8 cellular contexts compared by ENCODE assay signal in the genomic region with DNA sequence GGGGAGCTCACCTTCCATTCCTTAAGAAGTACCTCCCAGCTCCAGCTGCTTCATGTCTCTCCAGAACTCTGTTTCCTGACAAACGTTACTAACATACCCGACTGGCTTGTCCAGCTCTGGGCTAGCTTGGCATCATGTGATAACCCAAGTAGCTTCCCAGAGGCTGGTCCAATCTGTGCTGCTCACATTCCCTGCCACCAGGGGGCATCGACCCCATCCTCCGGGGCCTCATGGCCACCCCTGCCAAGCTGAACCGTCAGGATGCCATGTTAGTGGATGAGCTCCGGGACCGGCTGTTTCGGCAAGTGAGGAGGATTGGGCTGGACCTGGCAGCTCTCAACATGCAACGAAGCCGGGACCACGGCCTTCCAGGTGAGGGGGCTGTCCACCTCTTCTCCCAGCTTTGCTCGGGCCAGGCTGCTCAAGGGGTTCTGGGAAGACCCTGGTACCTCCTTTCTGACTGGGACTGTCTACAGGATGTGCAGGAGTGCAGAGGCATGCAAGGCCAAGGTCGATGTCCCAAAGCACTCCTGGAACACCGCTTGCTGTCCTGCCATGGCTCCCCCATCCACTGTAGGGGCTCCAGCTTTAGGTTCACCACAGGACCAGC. TPM values are rescaled to one million over a fixed set of nuclear protein-coding genes. Genes with fewer than 3 reads are reported as not detected.
DNase-seq lines count a peak whose midpoint lies in the region; ATAC-seq, FAIRE-seq and TF ChIP-seq lines count a peak whose summit lies in the region.

No MANE protein-coding gene starts in this region.

- no peak overlapping the region for H3K27ac ChIP-seq in RWPE2 (ENCODE audit: poor library complexity, severe bottlenecking)
- H3K27ac ChIP-seq in hepatocyte: no peak overlapping the region

- H4K20me1 ChIP-seq in hepatocyte (ENCODE audit: insufficient read depth, poor library complexity, severe bottlenecking): no peaks in the 10 kb centered on the region

- 57% methylated on average over 14 of the region's 14 CpGs for WGBS in hepatocyte (ENCODE audit: low lambda C conversion rate, missing lambda C conversion rate)

- H3K79me2 ChIP-seq in hepatocyte: no peaks in the 10 kb centered on the region

- H3K4me2 ChIP-seq in hepatocyte: no peak overlapping the region

- no peak overlapping the region for H3K4me3 ChIP-seq in RWPE2 (ENCODE audit: severe bottlenecking)
- no peak overlapping the region for H3K4me3 ChIP-seq in hepatocyte

- FAIRE-seq in HTR-8/SVneo (lab: Jason Lieb, UNC): peak; percentile 89

- ATAC-seq in RWPE2 (ENCODE audit: low read depth): peak; percentile 74; the same call in 2 of the 3 replicates
- ATAC-seq in HG03520 (IDR thresholded peaks at IDR 0.05; ENCODE audit: unreplicated experiment): no peak

- H3K4me1 ChIP-seq in RWPE2 (ENCODE audit: insufficient read depth, poor library complexity, severe bottlenecking): peaks cover 3% of the 10 kb centered on the region
- no peaks in the 10 kb centered on the region for H3K4me1 ChIP-seq in hepatocyte (ENCODE audit: insufficient read depth)

- peaks cover 3% of the 10 kb centered on the region for H3K27me3 ChIP-seq in RWPE2 (ENCODE audit: insufficient read depth, poor library complexity, severe bottlenecking)
- H3K27me3 ChIP-seq in hepatocyte: no peaks in the 10 kb centered on the region

- TF ChIP-seq CTCF in RWPE2 (IDR thresholded peaks at IDR 0.05; ENCODE audit: poor library complexity, severe bottlenecking) (peak; percentile 44), hepatocyte (IDR thresholded peaks at IDR 0.05; ENCODE audit: poor library complexity) (peak; percentile 42)

- no peaks in the 10 kb centered on the region for H3K9me3 ChIP-seq in RWPE2 (ENCODE audit: severe bottlenecking)
- H3K9me3 ChIP-seq in hepatocyte (ENCODE audit: low read depth): no peaks in the 10 kb centered on the region

- H2AFZ ChIP-seq in hepatocyte: no peak overlapping the region

- no peaks in the 10 kb centered on the region for H3K36me3 ChIP-seq in RWPE2 (ENCODE audit: low read depth)
- H3K36me3 ChIP-seq in hepatocyte (replicated peaks; ENCODE audit: insufficient read depth, low read depth): no peaks in the 10 kb centered on the region

- DNase-seq in EH (ENCODE audit: low read depth): peak; percentile 63
- peak; percentile 67 for DNase-seq in HTR-8/SVneo (ENCODE audit: insufficient read length, low spot score)
- DNase-seq in RWPE2 (ENCODE audit: low spot score): no peak
- peak; percentile 22 for DNase-seq in activated gamma-delta T cell treated with anti-CD3 and anti-CD28 coated beads, Interleukin-2, amount 50 U/mL, for 16 hours (ENCODE audit: low read depth)
- DNase-seq in hepatocyte (ENCODE audit: low spot score): peak; percentile 59
- peak; percentile 63 for DNase-seq in stimulated activated CD4-positive, alpha-beta T cell treated with anti-CD3 and anti-CD28 coated beads, Interleukin-4, amount 100 ng/mL, for 24 hours
- DNase-seq in GF-D8 (lab: John Stamatoyannopoulos, UW): no peak

- H3K9me2 ChIP-seq in hepatocyte (replicated peaks; ENCODE audit: insufficient read depth): no peaks in the 10 kb centered on the region

RNA-seq across cellular contexts. Expression of a gene that starts 7.6 kb away (rescaled TPM):
- total RNA-seq in hepatocyte: not detected in 2 replicates
- polyA plus RNA-seq in hepatocyte: not detected in 2 replicates

RNA-seq across cellular contexts. Expression of a gene that starts 18.9 kb away (rescaled TPM):
- 10.5 and 14.2 TPM in 2 replicates for total RNA-seq in hepatocyte
- 11.9 and 15.6 TPM in 2 replicates for polyA plus RNA-seq in hepatocyte

RNA-seq across cellular contexts. Expression of a gene that starts 33.3 kb away (rescaled TPM):
- total RNA-seq in hepatocyte: not detected in 2 replicates
- polyA plus RNA-seq in hepatocyte: not detected in 2 replicates

RNA-seq across cellular contexts. Expression of a gene that starts 38.3 kb away (rescaled TPM):
- total RNA-seq in hepatocyte: 0.24 and 1.0 TPM in 2 replicates
- polyA plus RNA-seq in hepatocyte: 0.29 TPM in 1 of 2 replicates, not detected in the other

RNA-seq across cellular contexts. Expression of a gene that starts 51.9 kb away (rescaled TPM):
- total RNA-seq in hepatocyte: not detected in 2 replicates
- polyA plus RNA-seq in hepatocyte: not detected in 2 replicates

Comparison
In these comparisons a context has a peak if more than half of its experiments do, and no peak if none do; other contexts are left out.
1. DNase-seq: peak in EH (single experiment), HTR-8/SVneo (single experiment), activated gamma-delta T cell treated with anti-CD3 and anti-CD28 coated beads, Interleukin-2, amount 50 U/mL, for 16 hours (single experiment), hepatocyte (single experiment) and stimulated activated CD4-positive, alpha-beta T cell treated with anti-CD3 and anti-CD28 coated beads, Interleukin-4, amount 100 ng/mL, for 24 hours (single experiment); none in RWPE2 (single experiment) and GF-D8 (single experiment).